In the genomic region with DNA sequence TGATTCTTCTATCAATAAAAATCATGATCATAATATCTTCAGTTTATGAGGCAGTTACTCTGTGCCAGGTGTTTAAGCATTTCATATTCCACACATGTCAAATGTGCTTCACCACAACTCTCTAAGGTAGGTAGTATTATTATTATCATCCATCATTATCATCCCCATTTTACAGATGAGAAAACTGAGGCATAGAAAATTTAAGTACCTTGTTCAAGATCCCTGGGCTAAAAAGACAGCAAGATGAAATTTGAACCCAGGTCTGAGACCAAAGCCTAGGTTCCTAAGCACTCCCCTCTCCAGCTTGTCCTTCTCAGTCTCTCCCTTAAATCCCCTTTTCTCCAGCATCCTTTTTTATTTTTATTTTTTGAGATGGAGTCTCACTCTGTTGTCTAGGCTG, we compare ENCODE assay signal across 1 cellular context.
TF ChIP-seq lines count a peak whose summit lies in the region.

No MANE protein-coding gene starts in this region.

TF ChIP-seq in HepG2, 621 proteins besides CTCF, POLR2A, EP300 and RAD21:
- TF ChIP-seq ZNF629 (CRISPR knock-in tag; conservative IDR thresholded peaks at IDR 0.05), result peak; percentile 28; the same call in 1 of the 2 replicates
- no peak for TF ChIP-seq RAD51 (IDR thresholded peaks at IDR 0.05; ENCODE audit: borderline replicate concordance)
TF ChIP-seq in HepG2: peak in this region for 1.
